Comparison of ENCODE assay signal across 15 cellular contexts in genomic region chrY:18909846-18910245, GRCh38.
DNase-seq lines count a peak whose midpoint lies in the region; ATAC-seq and TF ChIP-seq lines count a peak whose summit lies in the region.
"Had no signal": no experiment of that assay in that cellular context is flagged by ENCODE, and none has a peak within 500 bp of the region (broad histone marks: within the 10 kb centered on the region; RNA-seq: fewer than 3 reads in every experiment).

No MANE protein-coding gene starts in this region.

- H3K4me1 ChIP-seq in CD8-positive, alpha-beta T cell (ENCODE audit: insufficient read depth, low read length), result no peaks in the 10 kb centered on the region
- no peaks in the 10 kb centered on the region for H3K4me1 ChIP-seq in upper lobe of right lung

- TF ChIP-seq CTCF in CD8-positive, alpha-beta T cell (IDR thresholded peaks at IDR 0.05), result no peak
- TF ChIP-seq CTCF in choroid plexus epithelial cell (conservative IDR thresholded peaks at IDR 0.05; ENCODE audit: low read depth, low read length), result no peak
- TF ChIP-seq CTCF in upper lobe of right lung (IDR thresholded peaks at IDR 0.05), result no peak

- no peak overlapping the region for H3K4me3 ChIP-seq in CD8-positive, alpha-beta T cell (ENCODE audit: low read depth, low read length)
- H3K4me3 ChIP-seq in choroid plexus epithelial cell (ENCODE audit: low read depth, low read length), result no peak overlapping the region
- no peak overlapping the region for H3K4me3 ChIP-seq in upper lobe of right lung
- H3K4me3 ChIP-seq: K562 had no signal

- peaks cover 13% of the 10 kb centered on the region for H3K36me3 Mint-ChIP-seq in CD8-positive, alpha-beta T cell

- no peaks in the 10 kb centered on the region for H3K9me3 ChIP-seq in CD8-positive, alpha-beta T cell (ENCODE audit: low read length)
- no peaks in the 10 kb centered on the region for H3K9me3 ChIP-seq in upper lobe of right lung

- no peaks in the 10 kb centered on the region for H3K36me3 ChIP-seq in CD8-positive, alpha-beta T cell (ENCODE audit: insufficient read depth, low read length)
- H3K36me3 ChIP-seq in upper lobe of right lung, result no peaks in the 10 kb centered on the region

- no peaks in the 10 kb centered on the region for H3K27me3 Mint-ChIP-seq in CD8-positive, alpha-beta T cell (ENCODE audit: low read depth)

- no peaks in the 10 kb centered on the region for H3K4me1 Mint-ChIP-seq in CD8-positive, alpha-beta T cell (ENCODE audit: low read depth)

- peak overlapping the region; percentile 55 for H3K27ac Mint-ChIP-seq in CD8-positive, alpha-beta T cell

- H3K9me3 Mint-ChIP-seq in CD8-positive, alpha-beta T cell, result no peaks in the 10 kb centered on the region

- H3K27me3 ChIP-seq in CD8-positive, alpha-beta T cell (ENCODE audit: insufficient read depth, low read length), result no peaks in the 10 kb centered on the region
- H3K27me3 ChIP-seq in upper lobe of right lung, result no peaks in the 10 kb centered on the region

- POLR2A ChIA-PET in CD8-positive, alpha-beta T cell (lab: Charles Lee), result no interaction called here

- DNase-seq in CD8-positive, alpha-beta T cell, result no peak
- DNase-seq in HS-5 (ENCODE audit: low read depth) (peak; percentile 36), choroid plexus epithelial cell (ENCODE audit: low read depth) (peak; percentile 50), renal cortical epithelial cell (ENCODE audit: low read depth) (peak; percentile 23), NCI-H2029 (lab: John Stamatoyannopoulos, UW) (no peak), upper lobe of right lung (no peak), NCI-H146 treated with DMSO at 0.1 percent for 48 hours (lab: John Stamatoyannopoulos, UW; ENCODE audit: unreplicated experiment) (no peak), NCI-H526 treated with DMSO at 0.1 percent for 48 hours (lab: John Stamatoyannopoulos, UW) (no peak)
- DNase-seq: NCI-H1048, NCI-H146, NCI-H2107, NCI-H226, NCI-H69 had no signal

- H3K27ac ChIP-seq in CD8-positive, alpha-beta T cell (ENCODE audit: low read depth, low read length), result no peak overlapping the region
- H3K27ac ChIP-seq in upper lobe of right lung, result no peak overlapping the region

- no peak overlapping the region for H3K4me3 Mint-ChIP-seq in CD8-positive, alpha-beta T cell

- intact Hi-C loops in CD8-positive, alpha-beta T cell (cut with DNase I, micrococcal nuclease), result no loop called here
- intact Hi-C loops in upper lobe of right lung (cut with DNase I), result no loop called here

- no peak for ATAC-seq in CD8-positive, alpha-beta T cell
- ATAC-seq in upper lobe of right lung, result no peak
- ATAC-seq: HCT116, K562 had no signal

- CTCF ChIA-PET in CD8-positive, alpha-beta T cell (lab: Charles Lee), result no interaction called here

Comparison
In these comparisons a context has a peak if more than half of its experiments do, and no peak if none do; other contexts are left out.
1. DNase-seq: peak in HS-5 (single experiment), choroid plexus epithelial cell (single experiment) and renal cortical epithelial cell (single experiment); none in CD8-positive, alpha-beta T cell (0 of 7), NCI-H2029 (single experiment), upper lobe of right lung (single experiment), NCI-H146 treated with DMSO at 0.1 percent for 48 hours (single experiment) and NCI-H526 treated with DMSO at 0.1 percent for 48 hours (single experiment).